In the genomic region with DNA sequence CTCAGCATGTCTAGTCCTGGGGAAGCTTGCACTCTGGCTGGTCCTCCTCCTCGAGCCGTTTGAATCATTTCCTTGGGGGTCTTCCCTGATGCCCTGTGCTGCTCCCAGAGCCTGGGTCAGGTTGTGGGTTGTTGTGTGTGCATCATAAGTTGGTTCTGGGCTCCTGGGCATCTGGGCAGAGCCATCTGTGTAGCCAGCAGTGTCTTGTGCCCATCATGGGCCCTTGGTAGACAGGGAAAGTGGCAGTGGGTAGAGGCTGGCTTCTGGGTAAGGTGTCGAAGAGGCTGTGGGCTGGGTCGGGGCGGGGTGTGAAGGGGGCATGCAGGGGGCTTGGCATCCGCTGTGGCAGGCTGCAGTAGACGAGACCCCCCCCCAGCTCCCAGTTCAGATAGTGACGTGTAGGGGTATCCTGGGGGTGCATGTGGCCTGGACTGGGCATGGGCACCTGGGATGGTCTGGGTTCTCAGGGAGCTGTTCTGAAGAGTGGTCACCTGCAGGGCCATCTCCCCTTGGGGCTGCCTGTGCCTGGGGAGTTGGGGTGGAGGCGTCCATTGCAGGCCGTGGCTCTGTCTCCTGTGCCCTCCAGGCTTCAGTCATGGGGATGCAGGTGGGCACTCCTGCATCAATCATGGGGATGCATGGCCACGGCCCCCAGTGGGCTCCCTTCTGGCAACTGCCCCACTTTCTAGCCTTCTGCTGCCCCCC, we compare ENCODE assay signal across 25 cellular contexts. TPM values are rescaled to one million over a fixed set of nuclear protein-coding genes. Genes with fewer than 3 reads are reported as not detected.
DNase-seq lines count a peak whose midpoint lies in the region; ATAC-seq and TF ChIP-seq lines count a peak whose summit lies in the region.
"Had no signal": no experiment of that assay in that cellular context is flagged by ENCODE, and none has a peak within 500 bp of the region (broad histone marks: within the 10 kb centered on the region; RNA-seq: fewer than 3 reads in every experiment).

No MANE protein-coding gene starts in this region.

- H3K9me3 ChIP-seq in BLaER1 treated with 17β-estradiol and CSF1 and Interleukin-3, amounts not matched to agents 10 nM and 100 nM (replicated peaks in 1 of 11): no peaks in the 10 kb centered on the region
- no peaks in the 10 kb centered on the region for H3K9me3 ChIP-seq in HEK293 (ENCODE audit: control insufficient read depth, insufficient read depth, low read depth, low read length)
- no peaks in the 10 kb centered on the region for H3K9me3 ChIP-seq in testis
- no peaks in the 10 kb centered on the region for H3K9me3 ChIP-seq in right lobe of liver
- H3K9me3 ChIP-seq: MG63 had no signal

- H3K27me3 Mint-ChIP-seq in central memory CD8-positive, alpha-beta T cell: no peaks in the 10 kb centered on the region
- peaks cover 4% of the 10 kb centered on the region for H3K27me3 Mint-ChIP-seq in neural crest cell (ENCODE audit: low read depth)
- H3K27me3 Mint-ChIP-seq: IgD-negative memory B cell had no signal

- 82 to 87% methylated on average over 5 to 11 of the region's 11 CpGs for WGBS in testis, 2 donors
- no CpG with 5 or more reads among the region's 11 CpGs for WGBS in right lobe of liver (ENCODE audit: insufficient coverage, low coverage, low lambda C conversion rate, missing lambda C conversion rate)

- in situ Hi-C loops in GM13977 (cut with MboI; ENCODE audit: low pct_unique_long_range_greater_than_20kb, low sequenced_read_pairs, unreplicated experiment): no loop called here

- H3K4me1 ChIP-seq in BLaER1 treated with 17β-estradiol and CSF1 and Interleukin-3, amounts not matched to agents 10 nM and 100 nM: peaks cover 12 to 79% (median 72%) of the 10 kb centered on the region in 10 experiments
- H3K4me1 ChIP-seq in HEK293 (ENCODE audit: control insufficient read depth, insufficient read depth, low read length) (no peaks in the 10 kb centered on the region), testis (peaks cover 7% of the 10 kb centered on the region), right lobe of liver (peaks cover 0 to 36% (median 19%) of the 10 kb centered on the region in 4 donors)

- H3K27ac ChIP-seq in BLaER1 treated with 17β-estradiol and CSF1 and Interleukin-3, amounts not matched to agents 10 nM and 100 nM: no peak overlapping the region
- H3K27ac ChIP-seq in HEK293 (ENCODE audit: extremely low read depth, low read depth, low read length) (no peak overlapping the region), testis (no peak overlapping the region), right lobe of liver (peak overlapping the region in 1 of 3 donors; percentile 86)
- H3K27ac ChIP-seq: GM23248 had no signal

- intact Hi-C loops in testis (cut with DNase I; ENCODE audit: low total_unique reads) (no loop called here), right lobe of liver (cut with DNase I) (no loop called here)

- H3K36me3 ChIP-seq in BLaER1 treated with 17β-estradiol and CSF1 and Interleukin-3, amounts not matched to agents 10 nM and 100 nM: peaks cover 75 to 92% (median 88%) of the 10 kb centered on the region in 11 experiments
- H3K36me3 ChIP-seq in HEK293 (ENCODE audit: control insufficient read depth in 2 of 2, insufficient read depth in 1 of 2, low read length in 2 of 2) (peaks cover 33 to 91% of the 10 kb centered on the region in 2 experiments), testis (ENCODE audit: low read depth, missing control alignments) (no peaks in the 10 kb centered on the region), right lobe of liver (peaks cover 0 to 31% (median 8%) of the 10 kb centered on the region in 4 donors)

- H4K20me1 ChIP-seq in BLaER1 treated with 17β-estradiol and CSF1 and Interleukin-3, amounts not matched to agents 10 nM and 100 nM: peaks cover 0 to 100% (median 98%) of the 10 kb centered on the region in 11 experiments; a peak in 20 of 22 replicates

- ATAC-seq in central memory CD8-positive, alpha-beta T cell (replicated peaks; ENCODE audit: extremely low read depth, poor library complexity, severe bottlenecking): no peak
- no peak for ATAC-seq in right lobe of liver
- ATAC-seq: PC-3 had no signal

- H3K4me1 Mint-ChIP-seq in central memory CD8-positive, alpha-beta T cell: peaks cover 21% of the 10 kb centered on the region
- peaks cover 20% of the 10 kb centered on the region for H3K4me1 Mint-ChIP-seq in neural crest cell

- peak overlapping the region in 8 of 11 experiments; percentile 9 to 88 (median 73); a peak in 13 of 22 replicates for H3K4me2 ChIP-seq in BLaER1 treated with 17β-estradiol and CSF1 and Interleukin-3, amounts not matched to agents 10 nM and 100 nM

- no peaks in the 10 kb centered on the region for H3K9me3 Mint-ChIP-seq in central memory CD8-positive, alpha-beta T cell
- no peaks in the 10 kb centered on the region for H3K9me3 Mint-ChIP-seq in neural crest cell
- H3K9me3 Mint-ChIP-seq: IgD-negative memory B cell had no signal

- H3K9ac ChIP-seq in BLaER1 treated with 17β-estradiol and CSF1 and Interleukin-3, amounts not matched to agents 10 nM and 100 nM: peak overlapping the region; percentile 24 to 71 (median 59); a peak in 15 of 22 replicates
- H3K9ac ChIP-seq: GM23248 had no signal

- H3K27ac Mint-ChIP-seq in central memory CD8-positive, alpha-beta T cell (ENCODE audit: low read depth): peak overlapping the region; percentile 95
- no peak overlapping the region for H3K27ac Mint-ChIP-seq in neural crest cell (ENCODE audit: unreplicated experiment)

- CTCF ChIA-PET in HEK293 (lab: Yijun Ruan, JAX): no interaction called here

- DNase-seq in central memory CD8-positive, alpha-beta T cell (ENCODE audit: low spot score in 2 of 2): no peak
- DNase-seq in neural crest cell (ENCODE audit: low read depth, low spot score) (no peak), testis (no peak), GM13977 (ENCODE audit: low spot score) (no peak), HPDE6-E6E7 (ENCODE audit: extremely low spot score) (no peak), right lobe of liver (no peak)
- DNase-seq: COR-L47, DMS 273 treated with DMSO at 0.1 percent for 48 hours, DND-41, GM23248, HCEC 1CT, Kasumi-1, MG63, NCI-H1048, NCI-H1436 treated with DMSO at 0.1 percent for 48 hours, NCI-H2029 treated with DMSO at 0.1 percent for 48 hours, NCI-H2171, NCI-H526, PC-3, RPMI8226, SIG-M5 had no signal

- TF ChIP-seq POLR2A in testis (IDR thresholded peaks at IDR 0.05): no peak
- TF ChIP-seq POLR2A in right lobe of liver (IDR thresholded peaks at IDR 0.05): no peak

- POLR2A ChIA-PET in HEK293 (lab: Yijun Ruan, JAX): interaction anchor here (1.1 kb wide), 1 partner anchor 43 kb away, joined by 3 read pairs; no protein-coding TSS in a partner anchor

- peaks cover 42% of the 10 kb centered on the region for H3K36me3 Mint-ChIP-seq in central memory CD8-positive, alpha-beta T cell (ENCODE audit: insufficient read depth)
- peaks cover 19% of the 10 kb centered on the region for H3K36me3 Mint-ChIP-seq in neural crest cell (ENCODE audit: low read depth)
- H3K36me3 Mint-ChIP-seq: IgD-negative memory B cell had no signal

- no peak overlapping the region for H3K4me3 Mint-ChIP-seq in central memory CD8-positive, alpha-beta T cell
- peak overlapping the region; percentile 73 for H3K4me3 Mint-ChIP-seq in neural crest cell
- H3K4me3 Mint-ChIP-seq: IgD-negative memory B cell had no signal

- no peaks in the 10 kb centered on the region for H3K27me3 ChIP-seq in BLaER1 treated with 17β-estradiol and CSF1 and Interleukin-3, amounts not matched to agents 10 nM and 100 nM
- H3K27me3 ChIP-seq in testis (no peaks in the 10 kb centered on the region), right lobe of liver (no peaks in the 10 kb centered on the region)
- H3K27me3 ChIP-seq: MG63 had no signal

- H3K4me3 ChIP-seq in BLaER1 treated with 17β-estradiol and CSF1 and Interleukin-3, amounts not matched to agents 10 nM and 100 nM: no peak overlapping the region
- no peak overlapping the region for H3K4me3 ChIP-seq in HEK293 (ENCODE audit: low read depth, low read length)
- no peak overlapping the region for H3K4me3 ChIP-seq in testis
- no peak overlapping the region for H3K4me3 ChIP-seq in right lobe of liver
- H3K4me3 ChIP-seq: GM23248, MG63 had no signal

- TF ChIP-seq CTCF in HEK293 (tag by site-specific recombination; IDR thresholded peaks at IDR 0.05) (no peak), neural crest cell (conservative IDR thresholded peaks at IDR 0.05) (no peak), testis (IDR thresholded peaks at IDR 0.05) (no peak), GM13977 (IDR thresholded peaks at IDR 0.05; ENCODE audit: extremely low read depth, insufficient read depth, missing control alignments) (no peak), right lobe of liver (IDR thresholded peaks at IDR 0.05) (no peak)

TF ChIP-seq in HEK293, 187 proteins besides CTCF, POLR2A, EP300 and RAD21 (continues in another document):
- TF ChIP-seq GLIS2 (tag by site-specific recombination; IDR thresholded peaks at IDR 0.05): 0 out of 2 replicates have a peak, but pooled peaks have one; percentile 17
- no peak for TF ChIP-seq ZNF549 (tag by site-specific recombination; IDR thresholded peaks at IDR 0.05)
- TF ChIP-seq SALL2 (tag by site-specific recombination; IDR thresholded peaks at IDR 0.05; ENCODE audit: borderline replicate concordance): no peak
- TF ChIP-seq ZNF138 (tag by site-specific recombination; IDR thresholded peaks at IDR 0.05; ENCODE audit: borderline replicate concordance): no peak

RNA-seq across cellular contexts. Expression of a gene that starts 7.2 kb away (rescaled TPM):
- total RNA-seq in neural crest cell: 75.1 and 77.7 TPM in 2 replicates
- total RNA-seq in testis: 100 to 1,000 TPM in 1 of 2 donors, 10 to 100 TPM in 1; 97.2 to 122 TPM
- polyA plus RNA-seq in testis (ENCODE audit: insufficient read depth, low read depth, low replicate concordance): 82.7 TPM
- total RNA-seq in right lobe of liver: 10 to 100 TPM; 26.9 to 54.6 (median 29.1) TPM

RNA-seq across cellular contexts. Expression of a gene that starts 7.4 kb away (rescaled TPM):
- total RNA-seq in neural crest cell (82.1 and 98.9 TPM in 2 replicates), testis (10 to 100 TPM; 40.9 to 44.0 TPM), right lobe of liver (10 to 100 TPM; 11.4 to 39.0 (median 28.7) TPM)
- 34.0 TPM for polyA plus RNA-seq in testis (ENCODE audit: insufficient read depth, low read depth, low replicate concordance)

RNA-seq across cellular contexts. Expression of a gene that starts 8.3 kb away (rescaled TPM):
- total RNA-seq in neural crest cell (469 and 489 TPM in 2 replicates), testis (100 to 1,000 TPM; 284 to 318 TPM), right lobe of liver (100 to 1,000 TPM in 2 of 6 experiments, 10 to 100 TPM in 4; 39.5 to 224 (median 52.2) TPM)
- polyA plus RNA-seq in testis (ENCODE audit: insufficient read depth, low read depth, low replicate concordance): 247 TPM

RNA-seq across cellular contexts. Expression of a gene that starts 26.6 kb away (rescaled TPM):
- total RNA-seq in neural crest cell (8.2 and 8.6 TPM in 2 replicates), testis (10 to 100 TPM; 12.2 to 33.1 TPM), right lobe of liver (not detected)
- 46.5 TPM for polyA plus RNA-seq in testis (ENCODE audit: insufficient read depth, low read depth, low replicate concordance)
- total RNA-seq: A673, PC-3 had no signal
- polyA plus RNA-seq: IgD-negative memory B cell had no signal

RNA-seq across cellular contexts. Expression of a gene that starts 44.2 kb away (rescaled TPM):
- 86.3 and 86.5 TPM in 2 replicates for total RNA-seq in neural crest cell
- 10 to 100 TPM; 64.8 to 83.7 TPM for total RNA-seq in testis
- 44.4 TPM for polyA plus RNA-seq in testis (ENCODE audit: insufficient read depth, low read depth, low replicate concordance)
- 10 to 100 TPM; 11.4 to 27.2 (median 16.1) TPM for total RNA-seq in right lobe of liver
